ENCODE assay signal across 12 cellular contexts in the genomic region with DNA sequence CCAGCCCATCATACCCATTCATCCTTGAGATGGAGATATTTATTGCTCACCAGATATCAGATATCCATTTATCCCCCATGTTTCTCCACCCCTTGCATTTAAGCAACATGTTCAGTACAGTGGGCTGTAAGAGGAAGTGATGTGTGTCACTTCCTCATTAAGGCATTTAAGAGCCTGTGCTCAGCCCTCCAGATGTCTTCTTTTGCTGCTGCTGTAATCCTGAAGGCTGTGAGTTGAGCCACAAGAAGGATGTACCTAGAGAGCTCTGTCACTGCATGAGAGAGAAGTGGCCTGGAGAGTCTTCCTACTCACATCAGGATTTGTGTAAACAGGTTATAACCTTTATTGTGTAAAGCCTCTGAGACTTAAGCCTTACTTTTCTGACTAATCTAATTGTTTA.
A peak's percentile ranks its signal among the peaks of the same experiment; 100 is the strongest.
DNase-seq lines count a peak whose midpoint lies in the region; ATAC-seq lines count a peak whose summit lies in the region.
"Had no signal": no experiment of that assay in that cellular context is flagged by ENCODE, and none has a peak within 500 bp of the region (broad histone marks: within the 10 kb centered on the region; RNA-seq: fewer than 3 reads in every experiment).

No MANE protein-coding gene starts in this region.

- no peak overlapping the region for H2BK12ac ChIP-seq in neuronal stem cell (ENCODE audit: low read length)

- no peak overlapping the region for H2BK120ac ChIP-seq in neuronal stem cell (ENCODE audit: low read depth, low read length)

- DNase-seq in SIG-M5 (lab: John Stamatoyannopoulos, UW): peak; percentile 77
- DNase-seq in neuronal stem cell (ENCODE audit: low spot score): no peak
- DNase-seq in occipital lobe (lab: John Stamatoyannopoulos, UW): no peak
- DNase-seq in stimulated activated CD4-positive, alpha-beta T cell treated with anti-CD3 and anti-CD28 coated beads, Interleukin-2, amount 100 ng/mL, for 24 hours: no peak
- DNase-seq in MG63: no peak
- DNase-seq in activated T-cell treated with anti-CD3 and anti-CD28 coated beads, Interleukin-2, amount 50 U/mL, for 72 hours: no peak
- DNase-seq: activated naive CD8-positive, alpha-beta T cell treated with anti-CD3 and anti-CD28 coated beads, Interleukin-2, amount 50 U/mL, for 24 hours; foreskin melanocyte; T-helper 9 cell had no signal

- H3K36me3 ChIP-seq in neuronal stem cell (replicated peaks in 1 of 2; ENCODE audit: control insufficient read depth in 2 of 2, insufficient read depth in 2 of 2, low read length in 2 of 2): peaks cover 0 to 54% of the 10 kb centered on the region in 2 donors
- H3K36me3 ChIP-seq in MG63: no peaks in the 10 kb centered on the region

- H2AFZ ChIP-seq in neuronal stem cell (ENCODE audit: low read length): no peak overlapping the region

- no peak overlapping the region for H2BK5ac ChIP-seq in neuronal stem cell (ENCODE audit: low read length)

- H3K9me3 ChIP-seq in neuronal stem cell (replicated peaks in 1 of 2; ENCODE audit: control insufficient read depth in 2 of 2, insufficient read depth in 1 of 2, low read depth in 1 of 2, low read length in 2 of 2): peaks cover 0 to 22% of the 10 kb centered on the region in 2 donors
- H3K9me3 ChIP-seq in MG63: no peaks in the 10 kb centered on the region

- H3K4me1 Mint-ChIP-seq in activated T-cell treated with anti-CD3 and anti-CD28 coated beads, Interleukin-2, amount 50 U/mL, for 72 hours (ENCODE audit: low read depth): no peaks in the 10 kb centered on the region
- H3K4me1 Mint-ChIP-seq: activated naive CD8-positive, alpha-beta T cell treated with anti-CD3 and anti-CD28 coated beads, Interleukin-2, amount 50 U/mL, for 24 hours had no signal

- ATAC-seq in GM19438 (IDR thresholded peaks at IDR 0.05; ENCODE audit: low read depth, unreplicated experiment): peak; percentile 71
- ATAC-seq in HG03175 (IDR thresholded peaks at IDR 0.05; ENCODE audit: unreplicated experiment): peak; percentile 70
- no peak for ATAC-seq in activated T-cell treated with anti-CD3 and anti-CD28 coated beads, Interleukin-2, amount 50 U/mL, for 72 hours (replicated peaks in 1 of 2)
- ATAC-seq: activated naive CD8-positive, alpha-beta T cell treated with anti-CD3 and anti-CD28 coated beads, Interleukin-2, amount 50 U/mL, for 24 hours had no signal

- no peak overlapping the region for H3K4me3 Mint-ChIP-seq in activated T-cell treated with anti-CD3 and anti-CD28 coated beads, Interleukin-2, amount 50 U/mL, for 72 hours
- H3K4me3 Mint-ChIP-seq: activated naive CD8-positive, alpha-beta T cell treated with anti-CD3 and anti-CD28 coated beads, Interleukin-2, amount 50 U/mL, for 24 hours; neural crest cell had no signal

- H3K27ac ChIP-seq in neuronal stem cell (replicated peaks; ENCODE audit: low read length): peak overlapping the region; percentile 37

- no peak overlapping the region for H3K4ac ChIP-seq in neuronal stem cell (ENCODE audit: low read length)

- H4K8ac ChIP-seq in neuronal stem cell (ENCODE audit: low read depth, low read length): no peak overlapping the region

- no peaks in the 10 kb centered on the region for H3K27me3 ChIP-seq in neuronal stem cell (ENCODE audit: control insufficient read depth in 3 of 3, insufficient read depth in 3 of 3, low read depth in 1 of 3, low read length in 3 of 3)
- H3K27me3 ChIP-seq in MG63: no peaks in the 10 kb centered on the region

- H2AK5ac ChIP-seq in neuronal stem cell (ENCODE audit: low read depth, low read length): no peak overlapping the region

- H3K79me1 ChIP-seq in neuronal stem cell (ENCODE audit: low read depth, low read length): no peaks in the 10 kb centered on the region

- peaks cover 4 to 5% of the 10 kb centered on the region in 2 donors for H3K9me3 Mint-ChIP-seq in activated T-cell treated with anti-CD3 and anti-CD28 coated beads, Interleukin-2, amount 50 U/mL, for 72 hours
- H3K9me3 Mint-ChIP-seq: activated naive CD8-positive, alpha-beta T cell treated with anti-CD3 and anti-CD28 coated beads, Interleukin-2, amount 50 U/mL, for 24 hours had no signal

- H3K36me3 Mint-ChIP-seq in activated T-cell treated with anti-CD3 and anti-CD28 coated beads, Interleukin-2, amount 50 U/mL, for 72 hours (ENCODE audit: insufficient read depth in 2 of 2): no peaks in the 10 kb centered on the region

- no peak overlapping the region for H3K27ac Mint-ChIP-seq in activated T-cell treated with anti-CD3 and anti-CD28 coated beads, Interleukin-2, amount 50 U/mL, for 72 hours
- H3K27ac Mint-ChIP-seq: activated naive CD8-positive, alpha-beta T cell treated with anti-CD3 and anti-CD28 coated beads, Interleukin-2, amount 50 U/mL, for 24 hours had no signal

- H3K18ac ChIP-seq in neuronal stem cell (ENCODE audit: low read length): no peak overlapping the region

- H3K4me1 ChIP-seq in neuronal stem cell (ENCODE audit: control insufficient read depth in 2 of 2, insufficient read depth in 1 of 2, low read depth in 1 of 2, low read length in 2 of 2): peaks cover 4 to 15% of the 10 kb centered on the region in 2 donors

- no peak overlapping the region for H3K9ac ChIP-seq in neuronal stem cell (ENCODE audit: low read depth, low read length, poor library complexity)

- H4K91ac ChIP-seq in neuronal stem cell (ENCODE audit: low read depth, low read length, poor library complexity): no peak overlapping the region

- H3K4me3 ChIP-seq in neuronal stem cell (ENCODE audit: low read length in 2 of 2) (no peak overlapping the region), MG63 (no peak overlapping the region)

- H3K27me3 Mint-ChIP-seq in activated T-cell treated with anti-CD3 and anti-CD28 coated beads, Interleukin-2, amount 50 U/mL, for 72 hours (ENCODE audit: low read depth): no peaks in the 10 kb centered on the region
- H3K27me3 Mint-ChIP-seq: activated naive CD8-positive, alpha-beta T cell treated with anti-CD3 and anti-CD28 coated beads, Interleukin-2, amount 50 U/mL, for 24 hours had no signal

- H3K23ac ChIP-seq in neuronal stem cell (ENCODE audit: low read depth, low read length, poor library complexity): no peak overlapping the region

- no peak overlapping the region for H3K14ac ChIP-seq in neuronal stem cell (ENCODE audit: low read length)

- H2BK15ac ChIP-seq in neuronal stem cell (ENCODE audit: low read length): no peak overlapping the region

- H3K4me2 ChIP-seq in neuronal stem cell (ENCODE audit: insufficient read depth, low read length, poor library complexity, severe bottlenecking): no peak overlapping the region

Comparison
In these comparisons a context has a peak if more than half of its experiments do, and no peak if none do; other contexts are left out.
1. ATAC-seq: peak in GM19438 (single experiment) and HG03175 (single experiment); none in activated T-cell treated with anti-CD3 and anti-CD28 coated beads, Interleukin-2, amount 50 U/mL, for 72 hours (0 of 2).